32 cellular contexts compared by ENCODE assay signal in genomic region chrX:149759824-149760223, GRCh38. TPM values are rescaled to one million over a fixed set of nuclear protein-coding genes. Genes with fewer than 3 reads are reported as not detected.
"Had no signal": no experiment of that assay in that cellular context is flagged by ENCODE, and none has a peak within 500 bp of the region (broad histone marks: within the 10 kb centered on the region; RNA-seq: fewer than 3 reads in every experiment).

No MANE protein-coding gene starts in this region.

- H3K36me3 ChIP-seq: SJCRH30 had no signal

- H3K27ac Mint-ChIP-seq: activated CD4-positive, alpha-beta T cell treated with anti-CD3 and anti-CD28 coated beads, Interleukin-2, amount 10 ng/mL, durations not matched to agents 24 days and 14 days; activated CD8-positive, alpha-beta T cell treated with anti-CD3 and anti-CD28 coated beads for 36 hours; activated naive CD4-positive, alpha-beta T cell treated with anti-CD3 and anti-CD28 coated beads for 36 hours; activated naive CD8-positive, alpha-beta T cell treated with anti-CD3 and anti-CD28 coated beads, Interleukin-2, amount 50 U/mL, for 24 hours; brain had no signal

- H3K9me3 ChIP-seq: SJCRH30 had no signal

- H3K4me1 ChIP-seq: SJCRH30 had no signal

- H3K27ac ChIP-seq: SJCRH30, SK-N-MC had no signal

- H3K4me3 ChIP-seq: SJCRH30, SK-N-MC had no signal

- H3K27me3 ChIP-seq: SJCRH30 had no signal

- ATAC-seq: activated CD8-positive, alpha-beta T cell treated with anti-CD3 and anti-CD28 coated beads for 36 hours; activated naive CD4-positive, alpha-beta T cell treated with anti-CD3 and anti-CD28 coated beads, Interleukin-2, amount 50 U/mL, for 72 hours; activated naive CD8-positive, alpha-beta T cell treated with anti-CD3 and anti-CD28 coated beads, Interleukin-2, amount 50 U/mL, for 24 hours; activated T-cell treated with anti-CD3 and anti-CD28 coated beads, Interleukin-2, amount 50 U/mL, for 4 hours; Panc1 had no signal

- H3K4me1 Mint-ChIP-seq: activated CD4-positive, alpha-beta T cell treated with anti-CD3 and anti-CD28 coated beads, Interleukin-2, amount 10 ng/mL, durations not matched to agents 24 days and 14 days; activated naive CD8-positive, alpha-beta T cell treated with anti-CD3 and anti-CD28 coated beads, Interleukin-2, amount 50 U/mL, for 24 hours; brain had no signal

- DNase-seq: activated CD4-positive, alpha-beta T cell treated with anti-CD3 and anti-CD28 coated beads, Interleukin-2, amount 50 U/mL, for 4 hours; activated CD8-positive, alpha-beta T cell treated with anti-CD3 and anti-CD28 coated beads for 36 hours; activated gamma-delta T cell treated with Interleukin-2 at 50 U/mL for 16 hours; activated naive CD4-positive, alpha-beta T cell treated with anti-CD3 and anti-CD28 coated beads for 36 hours; activated naive CD8-positive, alpha-beta T cell treated with anti-CD3 and anti-CD28 coated beads, Interleukin-2, amount 50 U/mL, for 24 hours; activated T-cell treated with anti-CD3 and anti-CD28 coated beads, Interleukin-2, amount 50 U/mL, for 4 hours; anterior cingulate cortex; central memory CD4-positive, alpha-beta T cell; Karpas-422; KBM-7; NCI-H1105; NCI-H1417 treated with DMSO at 0.1 percent for 48 hours; NCI-H187 treated with DMSO at 0.1 percent for 48 hours; NCI-H2081; NCI-H345; NCI-H524 treated with DMSO at 0.1 percent for 48 hours; SHP77; SJCRH30; T1000 had no signal

- H3K4me3 Mint-ChIP-seq: activated CD4-positive, alpha-beta T cell treated with anti-CD3 and anti-CD28 coated beads, Interleukin-2, amount 10 ng/mL, durations not matched to agents 24 days and 14 days; activated CD8-positive, alpha-beta T cell treated with anti-CD3 and anti-CD28 coated beads for 36 hours; activated naive CD4-positive, alpha-beta T cell treated with anti-CD3 and anti-CD28 coated beads for 36 hours; activated naive CD8-positive, alpha-beta T cell treated with anti-CD3 and anti-CD28 coated beads, Interleukin-2, amount 50 U/mL, for 24 hours; activated T-cell treated with anti-CD3 and anti-CD28 coated beads, Interleukin-2, amount 50 U/mL, for 4 hours; activated T-helper 1 cell treated with anti-CD3 and anti-CD28 coated beads, Interleukin-12 subunit alpha, Interleukin-12 subunit beta, Interleukin-2, Interleukin-4 antibody, amounts not matched to agents 30 ng/mL and 10 ng/mL and 1 ng/mL, durations not matched to agents 14 hours and 24 hours and 36 hours; brain had no signal

- H3K36me3 Mint-ChIP-seq: activated naive CD4-positive, alpha-beta T cell treated with anti-CD3 and anti-CD28 coated beads, Interleukin-2, amount 50 U/mL, for 72 hours; brain had no signal

- H3K9me3 Mint-ChIP-seq: activated CD4-positive, alpha-beta T cell treated with anti-CD3 and anti-CD28 coated beads, Interleukin-2, amount 10 ng/mL, durations not matched to agents 24 days and 14 days; activated CD8-positive, alpha-beta T cell treated with anti-CD3 and anti-CD28 coated beads for 36 hours; activated naive CD4-positive, alpha-beta T cell treated with anti-CD3 and anti-CD28 coated beads for 36 hours; activated naive CD4-positive, alpha-beta T cell treated with anti-CD3 and anti-CD28 coated beads, Interleukin-2, amount 50 U/mL, for 72 hours; activated naive CD8-positive, alpha-beta T cell treated with anti-CD3 and anti-CD28 coated beads, Interleukin-2, amount 50 U/mL, for 24 hours; activated T-cell treated with anti-CD3 and anti-CD28 coated beads, Interleukin-2, amount 50 U/mL, for 4 hours; activated T-helper 1 cell treated with anti-CD3 and anti-CD28 coated beads, Interleukin-12 subunit alpha, Interleukin-12 subunit beta, Interleukin-2, Interleukin-4 antibody, amounts not matched to agents 30 ng/mL and 10 ng/mL and 1 ng/mL, durations not matched to agents 14 hours and 24 hours and 36 hours had no signal

RNA-seq across cellular contexts. Expression of gene HSFX1, which starts 14.0 kb away (rescaled TPM):
- total RNA-seq: MCF 10A, NCI-H460 had no signal

RNA-seq across cellular contexts. Expression of gene MAGEA9, which starts 21.9 kb away (rescaled TPM):
- total RNA-seq: activated CD4-positive, alpha-beta T cell treated with anti-CD3 and anti-CD28 coated beads, Interleukin-2, amount 10 ng/mL, durations not matched to agents 24 days and 14 days; activated CD8-positive, alpha-beta memory T cell treated with anti-CD3 and anti-CD28 coated beads for 36 hours; activated CD8-positive, alpha-beta T cell treated with anti-CD3 and anti-CD28 coated beads for 36 hours; activated naive CD4-positive, alpha-beta T cell treated with anti-CD3 and anti-CD28 coated beads for 36 hours; activated naive CD4-positive, alpha-beta T cell treated with anti-CD3 and anti-CD28 coated beads, Interleukin-2, amount 50 U/mL, for 72 hours; activated T-cell treated with anti-CD3 and anti-CD28 coated beads, Interleukin-2, amount 50 U/mL, for 4 hours; activated T-helper 1 cell treated with anti-CD3 and anti-CD28 coated beads, Interleukin-12 subunit alpha, Interleukin-12 subunit beta, Interleukin-2, Interleukin-4 antibody, amounts not matched to agents 30 ng/mL and 10 ng/mL and 1 ng/mL, durations not matched to agents 14 hours and 24 hours and 36 hours; bronchial epithelial cell; MCF 10A; NCI-H460; RPMI7951; SJCRH30; T-helper 1 cell treated with Interleukin-12 subunit alpha and Interleukin-12 subunit beta and Interleukin-4 antibody, amounts not matched to agents 30 ng/mL and 1 ng/mL, for 36 hours; T-helper 2 cell treated with Interferon-gamma antibody and Interleukin-4, amounts not matched to agents 100 ng/mL and 5 ng/mL, for 36 hours had no signal

RNA-seq across cellular contexts. Expression of gene MAGEA11, which starts 48.0 kb away (rescaled TPM):
- total RNA-seq: activated CD4-positive, alpha-beta T cell treated with anti-CD3 and anti-CD28 coated beads, Interleukin-2, amount 10 ng/mL, durations not matched to agents 24 days and 14 days; activated CD8-positive, alpha-beta memory T cell treated with anti-CD3 and anti-CD28 coated beads for 36 hours; activated CD8-positive, alpha-beta T cell treated with anti-CD3 and anti-CD28 coated beads for 36 hours; activated naive CD4-positive, alpha-beta T cell treated with anti-CD3 and anti-CD28 coated beads for 36 hours; activated naive CD4-positive, alpha-beta T cell treated with anti-CD3 and anti-CD28 coated beads, Interleukin-2, amount 50 U/mL, for 72 hours; activated T-cell treated with anti-CD3 and anti-CD28 coated beads, Interleukin-2, amount 50 U/mL, for 4 hours; activated T-helper 1 cell treated with anti-CD3 and anti-CD28 coated beads, Interleukin-12 subunit alpha, Interleukin-12 subunit beta, Interleukin-2, Interleukin-4 antibody, amounts not matched to agents 30 ng/mL and 10 ng/mL and 1 ng/mL, durations not matched to agents 14 hours and 24 hours and 36 hours; bronchial epithelial cell; MCF 10A; SJCRH30; T-helper 1 cell treated with Interleukin-12 subunit alpha and Interleukin-12 subunit beta and Interleukin-4 antibody, amounts not matched to agents 30 ng/mL and 1 ng/mL, for 36 hours; T-helper 2 cell treated with Interferon-gamma antibody and Interleukin-4, amounts not matched to agents 100 ng/mL and 5 ng/mL, for 36 hours had no signal
